Comparison of ENCODE assay signal across 34 cellular contexts in genomic region chr12:11242656-11243055, GRCh38. TPM values are rescaled to one million over a fixed set of nuclear protein-coding genes. Genes with fewer than 3 reads are reported as not detected.
"Had no signal": no experiment of that assay in that cellular context is flagged by ENCODE, and none has a peak within 500 bp of the region (broad histone marks: within the 10 kb centered on the region; RNA-seq: fewer than 3 reads in every experiment).

No MANE protein-coding gene starts in this region.

- FAIRE-seq: astrocyte, TTC549 had no signal

- H3K27me3 ChIP-seq: adrenal gland, body of pancreas, brain microvascular endothelial cell, breast epithelium had no signal

- H3K4me3 ChIP-seq: adrenal gland, body of pancreas, breast epithelium had no signal

- H3K36me3 ChIP-seq: adrenal gland, brain microvascular endothelial cell, breast epithelium had no signal

- H3K27ac ChIP-seq: adrenal gland, body of pancreas, brain microvascular endothelial cell, breast epithelium, VCaP had no signal

- ATAC-seq: activated CD8-positive, alpha-beta T cell treated with anti-CD3 and anti-CD28 coated beads for 36 hours; activated naive CD4-positive, alpha-beta T cell treated with anti-CD3 and anti-CD28 coated beads, Interleukin-2, amount 50 U/mL, for 72 hours; activated T-cell treated with anti-CD3 and anti-CD28 coated beads, Interleukin-2, amount 50 U/mL, for 4 hours; activated T-cell treated with anti-CD3 and anti-CD28 coated beads, Interleukin-2, amount 50 U/mL, for 72 hours; activated T-helper 17 cell treated with anti-CD3 and anti-CD28 coated beads, Interleukin-2, amount 50 U/mL, for 72 hours; body of pancreas had no signal

- H3K9me3 ChIP-seq: adrenal gland, body of pancreas, breast epithelium had no signal

- H3K4me1 ChIP-seq: adrenal gland, body of pancreas, breast epithelium had no signal

- DNase-seq: activated B cell treated with CpG ODN at 0.5 μM for 24 hours; activated CD4-positive, alpha-beta memory T cell treated with anti-CD3 and anti-CD28 coated beads for 36 hours; activated CD4-positive, alpha-beta T cell treated with anti-CD3 and anti-CD28 coated beads for 4 hours; activated CD4-positive, alpha-beta T cell treated with anti-CD3 and anti-CD28 coated beads, Interleukin-2, amount 10 ng/mL, durations not matched to agents 24 days and 14 days; activated CD4-positive, alpha-beta T cell treated with anti-CD3 and anti-CD28 coated beads, Interleukin-2, amount 50 U/mL, for 1 hour; activated CD4-positive, alpha-beta T cell treated with anti-CD3 and anti-CD28 coated beads, Interleukin-2, amount 50 U/mL, for 4 hours; activated CD4-positive, CD25-positive, alpha-beta regulatory T cell treated with anti-CD3 and anti-CD28 coated beads, Interleukin-2, amount 50 U/mL, for 72 hours; activated CD8-positive, alpha-beta memory T cell treated with anti-CD3 and anti-CD28 coated beads, Interleukin-2, amount 50 U/mL, for 4 hours; activated CD8-positive, alpha-beta T cell treated with anti-CD3 and anti-CD28 coated beads for 36 hours; activated effector memory CD4-positive, alpha-beta T cell treated with anti-CD3 and anti-CD28 coated beads, Interleukin-2, amount 50 U/mL, for 16 hours; activated gamma-delta T cell treated with Interleukin-2 at 50 U/mL for 16 hours; activated naive CD4-positive, alpha-beta T cell; activated naive CD4-positive, alpha-beta T cell treated with anti-CD3 and anti-CD28 coated beads for 36 hours; activated naive CD4-positive, alpha-beta T cell treated with anti-CD3 and anti-CD28 coated beads, Interleukin-2, amount 50 U/mL, for 16 hours; activated naive CD8-positive, alpha-beta T cell treated with anti-CD3 and anti-CD28 coated beads for 36 hours; activated T-cell treated with anti-CD3 and anti-CD28 coated beads for 4 hours; activated T-cell treated with anti-CD3 and anti-CD28 coated beads, Interleukin-2, amount 50 U/mL, for 1 hour; activated T-cell treated with anti-CD3 and anti-CD28 coated beads, Interleukin-2, amount 50 U/mL, for 4 hours; activated T-cell treated with anti-CD3 and anti-CD28 coated beads, Interleukin-2, amount 50 U/mL, for 72 hours; adrenal gland; amniotic stem cell; aorta; body of pancreas; brain microvascular endothelial cell; central memory CD4-positive, alpha-beta T cell; T-helper 1 cell; T-helper 2 cell; T-helper 9 cell had no signal

RNA-seq across cellular contexts. Expression of gene PRB3, which starts 26.9 kb away (rescaled TPM):
- polyA plus RNA-seq: adrenal gland, aorta had no signal

RNA-seq across cellular contexts. Expression of gene TAS2R42, which starts 55.9 kb away (rescaled TPM):
- polyA plus RNA-seq: adrenal gland, aorta had no signal
